ENCODE assay signal across 10 cellular contexts in the genomic region with DNA sequence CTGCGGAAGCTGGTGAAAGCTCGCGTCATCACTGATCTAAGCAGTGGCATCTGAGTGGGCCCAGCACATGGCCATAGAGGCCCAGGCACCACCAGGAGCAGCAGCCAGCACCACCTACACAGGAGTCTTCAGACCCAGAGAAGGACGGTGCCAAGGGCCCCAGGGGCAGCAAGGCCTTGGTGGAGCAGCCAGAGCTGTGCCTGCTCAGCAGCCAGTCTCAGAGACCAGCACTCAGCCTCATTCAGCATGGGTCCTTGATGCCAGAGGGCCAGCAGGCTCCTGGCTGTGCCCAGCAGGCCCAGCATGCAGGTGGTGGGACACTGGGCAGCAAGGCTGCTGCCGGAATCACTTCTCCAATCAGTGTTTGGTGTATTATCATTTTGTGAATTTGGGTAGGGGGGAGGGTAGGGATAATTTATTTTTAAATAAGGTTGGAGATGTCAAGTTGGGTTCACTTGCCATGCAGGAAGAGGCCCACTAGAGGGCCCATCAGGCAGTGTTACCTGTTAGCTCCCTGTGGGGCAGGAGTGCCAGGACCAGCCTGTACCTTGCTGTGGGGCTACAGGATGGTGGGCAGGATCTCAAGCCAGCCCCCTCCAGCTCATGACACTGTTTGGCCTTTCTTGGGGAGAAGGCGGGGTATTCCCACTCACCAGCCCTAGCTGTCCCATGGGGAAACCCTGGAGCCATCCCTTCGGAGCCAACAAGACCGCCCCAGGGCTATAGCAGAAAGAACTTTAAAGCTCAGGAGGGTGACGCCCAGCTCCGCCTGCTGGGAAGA. TPM values are rescaled to one million over a fixed set of nuclear protein-coding genes. Genes with fewer than 3 reads are reported as not detected.
DNase-seq lines count a peak whose midpoint lies in the region; FAIRE-seq and TF ChIP-seq lines count a peak whose summit lies in the region.
"Had no signal": no experiment of that assay in that cellular context is flagged by ENCODE, and none has a peak within 500 bp of the region (broad histone marks: within the 10 kb centered on the region; RNA-seq: fewer than 3 reads in every experiment).

No MANE protein-coding gene starts in this region.

- no peak overlapping the region for H2AFZ ChIP-seq in keratinocyte (ENCODE audit: control insufficient read depth, low read length)

- peak; percentile 39 for TF ChIP-seq CTCF in BE2C (IDR thresholded peaks at IDR 0.05; ENCODE audit: low read depth, low read length)
- peak; percentile 71 for TF ChIP-seq CTCF in GM12864 (IDR thresholded peaks at IDR 0.05; ENCODE audit: low read depth, low read length, missing control alignments)
- peak in 2 of 3 experiments; percentile 48 to 70 for TF ChIP-seq CTCF in keratinocyte (optimal IDR thresholded peaks at IDR 0.05 in 1 of 3, IDR thresholded peaks at IDR 0.05 in 1 of 3, conservative IDR thresholded peaks at IDR 0.05 in 1 of 3; ENCODE audit: extremely low read depth in 1 of 3, insufficient read depth in 2 of 3, low read length in 3 of 3)

- H3K9me3 ChIP-seq in BE2C (no peaks in the 10 kb centered on the region), SK-N-MC (ENCODE audit: low read depth, low read length) (no peaks in the 10 kb centered on the region), keratinocyte (ENCODE audit: control insufficient read depth, low read depth, low read length) (no peaks in the 10 kb centered on the region)

- no peaks in the 10 kb centered on the region for H3K9me1 ChIP-seq in keratinocyte (ENCODE audit: control insufficient read depth, extremely low read depth, insufficient read depth, low read length)

- H3K9ac ChIP-seq in SK-N-MC (ENCODE audit: insufficient read length) (no peak overlapping the region), keratinocyte (ENCODE audit: control insufficient read depth, extremely low read depth, insufficient read depth, low read length) (peak overlapping the region; percentile 30)

- dilution Hi-C loops in keratinocyte (cut with MboI; ENCODE audit: extremely low pct_ligation_motif_present, low sequenced_read_pairs), result loop anchor here (25.0 kb wide), 2 partner anchors 93 to 218 kb away; a partner anchor contains a TSS

- H3K4me1 ChIP-seq in BE2C (no peaks in the 10 kb centered on the region), keratinocyte (ENCODE audit: control insufficient read depth, extremely low read depth, insufficient read depth, low read length) (peaks cover 57% of the 10 kb centered on the region)

- H3K36me3 ChIP-seq in BE2C (no peaks in the 10 kb centered on the region), SK-N-MC (ENCODE audit: insufficient read depth, low read length) (no peaks in the 10 kb centered on the region; the same call in 1 of the 2 replicates), keratinocyte (ENCODE audit: control insufficient read depth in 2 of 2, extremely low read depth in 1 of 2, insufficient read depth in 2 of 2, low read length in 2 of 2) (peaks cover 7 to 20% of the 10 kb centered on the region in 2 experiments)

- DNase-seq in BE2C (peak; percentile 23), GM12864 (ENCODE audit: low read depth) (no peak), SK-N-MC (ENCODE audit: low read depth, low spot score) (peak; percentile 61), keratinocyte (ENCODE audit: low read depth, low spot score) (no peak), A172 (ENCODE audit: low spot score) (no peak), nucleus accumbens (lab: John Stamatoyannopoulos, UW) (no peak)
- no peak for DNase-seq in activated CD8-positive, alpha-beta memory T cell treated with anti-CD3 and anti-CD28 coated beads, Interleukin-2, amount 50 U/mL, for 4 hours
- no peak for DNase-seq in effector CD4-positive, alpha-beta T cell
- DNase-seq: activated naive CD8-positive, alpha-beta T cell treated with anti-CD3 and anti-CD28 coated beads, Interleukin-2, amount 10 ng/mL, durations not matched to agents 7 days and 5 days had no signal

- H3K27ac ChIP-seq in SK-N-MC (peak overlapping the region; percentile 70), keratinocyte (ENCODE audit: control insufficient read depth, insufficient read depth, low read length) (peak overlapping the region; percentile 81)

- H3K4me2 ChIP-seq in keratinocyte (ENCODE audit: control insufficient read depth, extremely low read depth, insufficient read depth, low read depth, low read length), result peak overlapping the region; percentile 71

- H3K79me2 ChIP-seq in keratinocyte (ENCODE audit: control insufficient read depth, insufficient read depth, low read length), result peaks cover 20% of the 10 kb centered on the region

- H3K4me3 ChIP-seq in BE2C (ENCODE audit: low read depth, low read length), result no peak overlapping the region
- H3K4me3 ChIP-seq in GM12864 (ENCODE audit: low read depth, low read length), result no peak overlapping the region
- H3K4me3 ChIP-seq in SK-N-MC, result 0 out of 2 replicates have a peak overlapping the region, but pooled peaks have one; percentile 36
- no peak overlapping the region for H3K4me3 ChIP-seq in keratinocyte (ENCODE audit: control insufficient read depth in 2 of 3, extremely low read depth in 1 of 3, insufficient read depth in 2 of 3, low read depth in 1 of 3, low read length in 3 of 3)
- H3K4me3 ChIP-seq: lung had no signal

- no peaks in the 10 kb centered on the region for H4K20me1 ChIP-seq in keratinocyte (ENCODE audit: control insufficient read depth, extremely low read depth, insufficient read depth, low read length)

- no peaks in the 10 kb centered on the region for H3K27me3 ChIP-seq in BE2C
- H3K27me3 ChIP-seq in keratinocyte (ENCODE audit: control insufficient read depth, extremely low read depth, insufficient read depth, low read length), result no peaks in the 10 kb centered on the region

- FAIRE-seq in keratinocyte (lab: Jason Lieb, UNC), result peak; percentile 90

RNA-seq across cellular contexts. Expression of a gene that starts 3.2 kb away (rescaled TPM):
- polyA plus RNA-seq in BE2C (2012; ENCODE audit: insufficient read depth, insufficient read length, low read depth), result not detected
- 27.2 to 49.5 TPM (median 36.0 TPM) in 3 replicates for polyA plus RNA-seq in keratinocyte
- polyA plus RNA-seq in keratinocyte (2011; ENCODE audit: low read depth), result 8.9 TPM
- polyA plus RNA-seq in keratinocyte (2011; cell fraction: cytosol; rRNA removed), result 16.7 and 46.2 TPM in 2 replicates
- 106 and 145 TPM in 2 replicates for polyA plus RNA-seq in keratinocyte (2011; cell fraction: nucleus; rRNA removed)
- 37.6 and 101 TPM in 2 replicates for polyA plus RNA-seq in keratinocyte (2012; ENCODE audit: low replicate concordance)
- polyA minus RNA-seq in keratinocyte, result 15.1 to 47.6 TPM (median 17.2 TPM) in 3 replicates
- polyA minus RNA-seq in keratinocyte (2011; cell fraction: cytosol; rRNA and poly(A)+ RNA removed), result 62.5 TPM
- 36.9 and 48.7 TPM in 2 replicates for polyA minus RNA-seq in keratinocyte (2011; cell fraction: nucleus; rRNA and poly(A)+ RNA removed)
- total RNA-seq in A172 (2014; rRNA removed; shearing (Covaris generic)), result not detected in 2 replicates

RNA-seq across cellular contexts. Expression of a gene that starts 16.4 kb away (rescaled TPM):
- 17.4 TPM for polyA plus RNA-seq in BE2C (2012; ENCODE audit: insufficient read depth, insufficient read length, low read depth)
- polyA plus RNA-seq in keratinocyte, result 20.7 to 40.0 TPM (median 35.7 TPM) in 3 replicates
- polyA plus RNA-seq in keratinocyte (2011; ENCODE audit: low read depth), result 29.5 TPM
- 23.3 and 31.4 TPM in 2 replicates for polyA plus RNA-seq in keratinocyte (2011; cell fraction: cytosol; rRNA removed)
- polyA plus RNA-seq in keratinocyte (2011; cell fraction: nucleus; rRNA removed), result 88.6 and 100 TPM in 2 replicates
- polyA plus RNA-seq in keratinocyte (2012; ENCODE audit: low replicate concordance), result 28.3 and 31.7 TPM in 2 replicates
- polyA minus RNA-seq in keratinocyte, result 68.1 to 123 TPM (median 111 TPM) in 3 replicates
- polyA minus RNA-seq in keratinocyte (2011; cell fraction: cytosol; rRNA and poly(A)+ RNA removed), result 58.1 TPM
- polyA minus RNA-seq in keratinocyte (2011; cell fraction: nucleus; rRNA and poly(A)+ RNA removed), result 46.1 and 57.6 TPM in 2 replicates
- 23.9 and 25.2 TPM in 2 replicates for total RNA-seq in A172 (2014; rRNA removed; shearing (Covaris generic))

RNA-seq across cellular contexts. Expression of a gene that starts 39.5 kb away (rescaled TPM):
- 116 TPM for polyA plus RNA-seq in BE2C (2012; ENCODE audit: insufficient read depth, insufficient read length, low read depth)
- 30.3 to 35.1 TPM (median 33.5 TPM) in 3 replicates for polyA plus RNA-seq in keratinocyte
- 20.3 TPM for polyA plus RNA-seq in keratinocyte (2011; ENCODE audit: low read depth)
- 20.0 and 29.5 TPM in 2 replicates for polyA plus RNA-seq in keratinocyte (2011; cell fraction: cytosol; rRNA removed)
- polyA plus RNA-seq in keratinocyte (2011; cell fraction: nucleus; rRNA removed), result 72.0 and 76.9 TPM in 2 replicates
- polyA plus RNA-seq in keratinocyte (2012; ENCODE audit: low replicate concordance), result 25.8 and 25.9 TPM in 2 replicates
- polyA minus RNA-seq in keratinocyte, result 29.9 to 66.6 TPM (median 33.9 TPM) in 3 replicates
- polyA minus RNA-seq in keratinocyte (2011; cell fraction: cytosol; rRNA and poly(A)+ RNA removed), result 35.1 TPM
- polyA minus RNA-seq in keratinocyte (2011; cell fraction: nucleus; rRNA and poly(A)+ RNA removed), result 19.2 and 21.3 TPM in 2 replicates
- total RNA-seq in A172 (2014; rRNA removed; shearing (Covaris generic)), result 26.5 and 31.6 TPM in 2 replicates

RNA-seq across cellular contexts. Expression of a gene that starts 44.4 kb away (rescaled TPM):
- 402 TPM for polyA plus RNA-seq in BE2C (2012; ENCODE audit: insufficient read depth, insufficient read length, low read depth)
- 195 to 325 TPM (median 233 TPM) in 3 replicates for polyA plus RNA-seq in keratinocyte
- 37.8 TPM for polyA plus RNA-seq in keratinocyte (2011; ENCODE audit: low read depth)
- 213 and 278 TPM in 2 replicates for polyA plus RNA-seq in keratinocyte (2011; cell fraction: cytosol; rRNA removed)
- 257 and 265 TPM in 2 replicates for polyA plus RNA-seq in keratinocyte (2011; cell fraction: nucleus; rRNA removed)
- polyA plus RNA-seq in keratinocyte (2012; ENCODE audit: low replicate concordance), result 176 and 266 TPM in 2 replicates
- 176 to 259 TPM (median 180 TPM) in 3 replicates for polyA minus RNA-seq in keratinocyte
- polyA minus RNA-seq in keratinocyte (2011; cell fraction: cytosol; rRNA and poly(A)+ RNA removed), result 211 TPM
- polyA minus RNA-seq in keratinocyte (2011; cell fraction: nucleus; rRNA and poly(A)+ RNA removed), result 69.2 and 72.5 TPM in 2 replicates
- 187 and 202 TPM in 2 replicates for total RNA-seq in A172 (2014; rRNA removed; shearing (Covaris generic))

RNA-seq across cellular contexts. Expression of a gene that starts 48.7 kb away (rescaled TPM):
- polyA plus RNA-seq in BE2C (2012; ENCODE audit: insufficient read depth, insufficient read length, low read depth), result 49.7 TPM
- polyA plus RNA-seq in keratinocyte, result 39.6 to 60.7 TPM (median 50.4 TPM) in 3 replicates
- polyA plus RNA-seq in keratinocyte (2011; ENCODE audit: low read depth), result 10.2 TPM
- 28.8 and 65.0 TPM in 2 replicates for polyA plus RNA-seq in keratinocyte (2011; cell fraction: cytosol; rRNA removed)
- polyA plus RNA-seq in keratinocyte (2011; cell fraction: nucleus; rRNA removed), result 25.2 and 34.4 TPM in 2 replicates
- 39.3 and 79.8 TPM in 2 replicates for polyA plus RNA-seq in keratinocyte (2012; ENCODE audit: low replicate concordance)
- polyA minus RNA-seq in keratinocyte, result 43.2 to 116 TPM (median 55.0 TPM) in 3 replicates
- polyA minus RNA-seq in keratinocyte (2011; cell fraction: cytosol; rRNA and poly(A)+ RNA removed), result 108 TPM
- 21.2 and 21.3 TPM in 2 replicates for polyA minus RNA-seq in keratinocyte (2011; cell fraction: nucleus; rRNA and poly(A)+ RNA removed)
- 71.8 and 114 TPM in 2 replicates for total RNA-seq in A172 (2014; rRNA removed; shearing (Covaris generic))

Comparison
In these comparisons a context has a peak if more than half of its experiments do, and no peak if none do; other contexts are left out.
1. DNase-seq: peak in BE2C (single experiment) and SK-N-MC (single experiment); none in GM12864 (single experiment), keratinocyte (single experiment), A172 (single experiment), activated CD8-positive, alpha-beta memory T cell treated with anti-CD3 and anti-CD28 coated beads, Interleukin-2, amount 50 U/mL, for 4 hours (single experiment), nucleus accumbens (0 of 56) and effector CD4-positive, alpha-beta T cell (single experiment).
2. Peak in every context shown above with its lines, with median percentiles within 50 percentile points of each other: CTCF ChIP-seq.